ENCODE assay signal across 1 cellular context in the genomic region with DNA sequence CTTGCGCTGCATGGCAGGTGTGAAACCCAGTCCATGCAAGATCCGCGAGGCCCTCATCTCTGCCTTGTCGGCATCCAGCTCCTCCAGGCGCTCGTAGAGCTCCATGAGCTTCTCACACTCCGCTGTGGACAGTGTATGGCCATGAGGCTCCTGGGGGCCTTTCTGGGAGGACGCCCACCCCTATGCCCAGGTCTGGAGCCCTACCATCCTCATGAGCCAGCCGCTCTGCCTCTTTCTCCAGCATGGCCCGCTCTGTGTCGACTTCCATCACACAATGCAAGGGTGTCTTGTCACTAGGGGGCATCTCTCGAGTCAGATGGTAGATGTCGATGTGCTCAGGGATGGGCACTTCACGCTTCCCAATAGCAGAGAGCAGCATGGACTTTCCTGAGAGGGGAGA.
A peak's percentile ranks its signal among the peaks of the same experiment; 100 is the strongest.
TF ChIP-seq lines count a peak whose summit lies in the region.

No MANE protein-coding gene starts in this region.

TF ChIP-seq in K562, 482 proteins besides CTCF, POLR2A, EP300 and RAD21:
- TF ChIP-seq RBFOX2 (IDR thresholded peaks at IDR 0.05; ENCODE audit: low read depth, low read length) (peak; percentile 37; the same call in 1 of the 2 replicates), SRSF7 (optimal IDR thresholded peaks at IDR 0.05; ENCODE audit: low read depth, low read length) (no peak)
